Comparison of ENCODE assay signal across 26 cellular contexts in genomic region chr1:222457084-222457483, GRCh38.
"Had no signal": no experiment of that assay in that cellular context is flagged by ENCODE, and none has a peak within 500 bp of the region (broad histone marks: within the 10 kb centered on the region; RNA-seq: fewer than 3 reads in every experiment).

No MANE protein-coding gene starts in this region.

- H3K27ac ChIP-seq: neural progenitor cell, ovary, parathyroid adenoma, psoas muscle, right lobe of liver, sigmoid colon, stomach, thoracic aorta, thyroid gland, tibial nerve, upper lobe of left lung, vagina had no signal

- H3K36me3 Mint-ChIP-seq: neural progenitor cell; stimulated activated effector memory CD8-positive, alpha-beta T cell treated with anti-CD3 and anti-CD28 coated beads, Interleukin-12 subunit alpha, Interleukin-12 subunit beta, amount 100 ng/mL, for 72 hours had no signal

- H3K4me3 Mint-ChIP-seq: natural killer cell; nephron; neural progenitor cell; stimulated activated effector memory CD8-positive, alpha-beta T cell treated with anti-CD3 and anti-CD28 coated beads, Interleukin-12 subunit alpha, Interleukin-12 subunit beta, amount 100 ng/mL, for 72 hours; stimulated activated naive B cell treated with anti-CD40 and anti-IgM and Interleukin-4, amounts not matched to agents 10 μg/mL and 1 μg/mL and 100 μg/mL, for 72 hours had no signal

- DNase-seq: natural killer cell; occipital lobe; ovary; psoas muscle; right cardiac atrium; right lobe of liver; sigmoid colon; small intestine; stimulated activated CD4-positive, alpha-beta T cell treated with anti-CD3 and anti-CD28 coated beads, Interleukin-15, amount 100 ng/mL, for 24 hours; stimulated activated CD4-positive, alpha-beta T cell treated with anti-CD3 and anti-CD28 coated beads, Interleukin-2, amount 100 ng/mL, for 24 hours; stimulated activated CD4-positive, alpha-beta T cell treated with anti-CD3 and anti-CD28 coated beads, Interleukin-2, amount 100 ng/mL, for 48 hours; stimulated activated CD4-positive, alpha-beta T cell treated with anti-CD3 and anti-CD28 coated beads, Interleukin-4, amount 100 ng/mL, for 24 hours; stimulated activated naive B cell treated with anti-CD40 and anti-IgM and Interleukin-4, amounts not matched to agents 10 μg/mL and 1 μg/mL and 100 μg/mL, for 72 hours; stimulated activated naive CD4-positive, alpha-beta T cell treated with Interleukin-2 at 50 U/mL for 16 hours; stomach; thyroid gland; trophoblast cell; upper lobe of left lung had no signal

- H3K36me3 ChIP-seq: neural progenitor cell, ovary, right lobe of liver, sigmoid colon, stomach, thoracic aorta, thyroid gland, tibial nerve, upper lobe of left lung, vagina had no signal

- H3K27me3 ChIP-seq: neural progenitor cell, ovary, right lobe of liver, sigmoid colon, stomach, thyroid gland, tibial nerve, upper lobe of left lung, vagina had no signal

- H3K9me3 ChIP-seq: right lobe of liver, thyroid gland had no signal

- H3K4me1 ChIP-seq: neural progenitor cell, parathyroid adenoma, right lobe of liver, thyroid gland had no signal

- H3K27ac Mint-ChIP-seq: natural killer cell; nephron; neural progenitor cell; progenitor cell of endocrine pancreas; stimulated activated effector memory CD8-positive, alpha-beta T cell treated with anti-CD3 and anti-CD28 coated beads, Interleukin-12 subunit alpha, Interleukin-12 subunit beta, amount 100 ng/mL, for 72 hours; stimulated activated naive B cell treated with anti-CD40 and anti-IgM and Interleukin-4, amounts not matched to agents 10 μg/mL and 1 μg/mL and 100 μg/mL, for 72 hours had no signal

- H3K9ac ChIP-seq: neural progenitor cell, parathyroid adenoma had no signal

- H3K4me3 ChIP-seq: neural progenitor cell, ovary, psoas muscle, right lobe of liver, sigmoid colon, stomach, thoracic aorta, thyroid gland, tibial nerve, upper lobe of left lung, vagina had no signal

- ATAC-seq: natural killer cell; psoas muscle; right cardiac atrium; right lobe of liver; stimulated activated effector memory CD8-positive, alpha-beta T cell treated with anti-CD3 and anti-CD28 coated beads, Interleukin-12 subunit alpha, Interleukin-12 subunit beta, amount 100 ng/mL, for 72 hours; stimulated activated naive B cell treated with anti-CD40 and anti-IgM and Interleukin-4, amounts not matched to agents 10 μg/mL and 1 μg/mL and 100 μg/mL, for 72 hours had no signal
